2 cellular contexts compared by ENCODE assay signal in genomic region chr19:15256708-15257331, GRCh38.
TF ChIP-seq lines count a peak whose summit lies in the region.

No MANE protein-coding gene starts in this region.

TF ChIP-seq in GM23338, 12 proteins besides CTCF, POLR2A, EP300 and RAD21:
- TF ChIP-seq ZNF331 (CRISPR knock-in tag; IDR thresholded peaks at IDR 0.05; ENCODE audit: low read depth) (no peak), EZH2 (IDR thresholded peaks at IDR 0.05; ENCODE audit: low read depth, unreplicated experiment) (no peak), STAT1 (IDR thresholded peaks at IDR 0.05; ENCODE audit: unreplicated experiment) (no peak)
- TF ChIP-seq, protein P1, sequence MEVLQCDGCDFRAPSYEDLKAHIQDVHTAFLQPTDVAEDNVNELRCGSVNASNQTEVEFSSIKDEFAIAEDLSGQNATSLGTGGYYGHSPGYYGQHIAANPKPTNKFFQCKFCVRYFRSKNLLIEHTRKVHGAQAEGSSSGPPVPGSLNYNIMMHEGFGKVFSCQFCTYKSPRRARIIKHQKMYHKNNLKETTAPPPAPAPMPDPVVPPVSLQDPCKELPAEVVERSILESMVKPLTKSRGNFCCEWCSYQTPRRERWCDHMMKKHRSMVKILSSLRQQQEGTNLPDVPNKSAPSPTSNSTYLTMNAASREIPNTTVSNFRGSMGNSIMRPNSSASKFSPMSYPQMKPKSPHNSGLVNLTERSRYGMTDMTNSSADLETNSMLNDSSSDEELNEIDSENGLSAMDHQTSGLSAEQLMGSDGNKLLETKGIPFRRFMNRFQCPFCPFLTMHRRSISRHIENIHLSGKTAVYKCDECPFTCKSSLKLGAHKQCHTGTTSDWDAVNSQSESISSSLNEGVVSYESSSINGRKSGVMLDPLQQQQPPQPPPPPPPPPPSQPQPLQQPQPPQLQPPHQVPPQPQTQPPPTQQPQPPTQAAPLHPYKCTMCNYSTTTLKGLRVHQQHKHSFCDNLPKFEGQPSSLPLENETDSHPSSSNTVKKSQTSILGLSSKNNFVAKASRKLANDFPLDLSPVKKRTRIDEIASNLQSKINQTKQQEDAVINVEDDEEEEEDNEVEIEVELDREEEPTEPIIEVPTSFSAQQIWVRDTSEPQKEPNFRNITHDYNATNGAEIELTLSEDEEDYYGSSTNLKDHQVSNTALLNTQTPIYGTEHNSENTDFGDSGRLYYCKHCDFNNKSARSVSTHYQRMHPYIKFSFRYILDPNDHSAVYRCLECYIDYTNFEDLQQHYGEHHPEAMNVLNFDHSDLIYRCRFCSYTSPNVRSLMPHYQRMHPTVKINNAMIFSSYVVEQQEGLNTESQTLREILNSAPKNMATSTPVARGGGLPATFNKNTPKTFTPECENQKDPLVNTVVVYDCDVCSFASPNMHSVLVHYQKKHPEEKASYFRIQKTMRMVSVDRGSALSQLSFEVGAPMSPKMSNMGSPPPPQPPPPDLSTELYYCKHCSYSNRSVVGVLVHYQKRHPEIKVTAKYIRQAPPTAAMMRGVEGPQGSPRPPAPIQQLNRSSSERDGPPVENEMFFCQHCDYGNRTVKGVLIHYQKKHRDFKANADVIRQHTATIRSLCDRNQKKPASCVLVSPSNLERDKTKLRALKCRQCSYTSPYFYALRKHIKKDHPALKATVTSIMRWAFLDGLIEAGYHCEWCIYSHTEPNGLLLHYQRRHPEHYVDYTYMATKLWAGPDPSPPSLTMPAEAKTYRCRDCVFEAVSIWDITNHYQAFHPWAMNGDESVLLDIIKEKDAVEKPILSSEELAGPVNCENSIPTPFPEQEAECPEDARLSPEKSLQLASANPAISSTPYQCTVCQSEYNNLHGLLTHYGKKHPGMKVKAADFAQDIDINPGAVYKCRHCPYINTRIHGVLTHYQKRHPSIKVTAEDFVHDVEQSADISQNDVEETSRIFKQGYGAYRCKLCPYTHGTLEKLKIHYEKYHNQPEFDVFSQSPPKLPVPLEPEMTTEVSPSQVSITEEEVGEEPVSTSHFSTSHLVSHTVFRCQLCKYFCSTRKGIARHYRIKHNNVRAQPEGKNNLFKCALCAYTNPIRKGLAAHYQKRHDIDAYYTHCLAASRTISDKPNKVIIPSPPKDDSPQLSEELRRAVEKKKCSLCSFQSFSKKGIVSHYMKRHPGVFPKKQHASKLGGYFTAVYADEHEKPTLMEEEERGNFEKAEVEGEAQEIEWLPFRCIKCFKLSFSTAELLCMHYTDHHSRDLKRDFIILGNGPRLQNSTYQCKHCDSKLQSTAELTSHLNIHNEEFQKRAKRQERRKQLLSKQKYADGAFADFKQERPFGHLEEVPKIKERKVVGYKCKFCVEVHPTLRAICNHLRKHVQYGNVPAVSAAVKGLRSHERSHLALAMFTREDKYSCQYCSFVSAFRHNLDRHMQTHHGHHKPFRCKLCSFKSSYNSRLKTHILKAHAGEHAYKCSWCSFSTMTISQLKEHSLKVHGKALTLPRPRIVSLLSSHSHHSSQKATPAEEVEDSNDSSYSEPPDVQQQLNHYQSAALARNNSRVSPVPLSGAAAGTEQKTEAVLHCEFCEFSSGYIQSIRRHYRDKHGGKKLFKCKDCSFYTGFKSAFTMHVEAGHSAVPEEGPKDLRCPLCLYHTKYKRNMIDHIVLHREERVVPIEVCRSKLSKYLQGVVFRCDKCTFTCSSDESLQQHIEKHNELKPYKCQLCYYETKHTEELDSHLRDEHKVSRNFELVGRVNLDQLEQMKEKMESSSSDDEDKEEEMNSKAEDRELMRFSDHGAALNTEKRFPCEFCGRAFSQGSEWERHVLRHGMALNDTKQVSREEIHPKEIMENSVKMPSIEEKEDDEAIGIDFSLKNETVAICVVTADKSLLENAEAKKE (CRISPR knock-in tag; IDR thresholded peaks at IDR 0.05): no peak

TF ChIP-seq in H1, 55 proteins besides CTCF, POLR2A, EP300 and RAD21:
- TF ChIP-seq YY1 (IDR thresholded peaks at IDR 0.05; ENCODE audit: low read depth, low read length) (no peak), TEAD4 (IDR thresholded peaks at IDR 0.05; ENCODE audit: low read depth, low read length) (no peak), MAFK (IDR thresholded peaks at IDR 0.05; ENCODE audit: low read depth, low read length) (no peak), NANOG (IDR thresholded peaks at IDR 0.05; ENCODE audit: insufficient read depth, low read depth, low read length, poor library complexity, severe bottlenecking) (no peak), RFX5 (IDR thresholded peaks at IDR 0.05; ENCODE audit: borderline replicate concordance, low read depth, low read length) (no peak), RNF2 (IDR thresholded peaks at IDR 0.05; ENCODE audit: borderline replicate concordance, low read depth, low read length, missing control alignments, poor library complexity, severe bottlenecking) (no peak), CBX5 (IDR thresholded peaks at IDR 0.05; ENCODE audit: low read depth, low read length) (no peak), CHD1 (IDR thresholded peaks at IDR 0.05; ENCODE audit: low read depth, low read length) (no peak), SIN3A (conservative IDR thresholded peaks at IDR 0.05 in 1 of 2, IDR thresholded peaks at IDR 0.05 in 1 of 2; ENCODE audit: low read depth in 1 of 2, low read length in 2 of 2) (no peak)
